12 cellular contexts compared by ENCODE assay signal in genomic region chr7:149845257-149845980, GRCh38.
"Had no signal": no experiment of that assay in that cellular context is flagged by ENCODE, and none has a peak within 500 bp of the region (broad histone marks: within the 10 kb centered on the region; RNA-seq: fewer than 3 reads in every experiment).

No MANE protein-coding gene starts in this region.

- H3K9me3 Mint-ChIP-seq: activated T-helper 2 cell treated with anti-CD3 and anti-CD28 coated beads, Interferon-gamma antibody, Interleukin-2, Interleukin-4, amounts not matched to agents 10 μg/mL and 5 μg/mL and 100 μg/mL, durations not matched to agents 14 hours and 24 hours and 36 hours; naive B cell; stimulated activated naive CD8-positive, alpha-beta T cell treated with anti-CD3 and anti-CD28 coated beads, Interleukin-15, Interleukin-2, amounts not matched to agents 100 ng/mL and 50 ng/mL, for 24 hours had no signal

- DNase-seq: effector CD8-positive, alpha-beta T cell; glutamatergic neuron; naive B cell; nucleus accumbens; stimulated activated CD4-positive, alpha-beta T cell treated with anti-CD3 and anti-CD28 coated beads, Interleukin-4, amount 100 ng/mL, for 1 hour; stimulated activated CD8-positive, alpha-beta memory T cell treated with anti-CD3 and anti-CD28 coated beads, Interleukin-4, amount 100 ng/mL, for 48 hours; upper lobe of left lung had no signal

- H3K9me3 ChIP-seq: ascending aorta, upper lobe of left lung had no signal

- H3K27ac ChIP-seq: ascending aorta, coronary artery, upper lobe of left lung had no signal

- H3K27me3 ChIP-seq: ascending aorta, upper lobe of left lung had no signal

- H3K4me3 ChIP-seq: ascending aorta, coronary artery, upper lobe of left lung had no signal

- H3K27ac Mint-ChIP-seq: activated T-helper 2 cell treated with anti-CD3 and anti-CD28 coated beads, Interferon-gamma antibody, Interleukin-2, Interleukin-4, amounts not matched to agents 10 μg/mL and 5 μg/mL and 100 μg/mL, durations not matched to agents 14 hours and 24 hours and 36 hours; progenitor cell of endocrine pancreas; stimulated activated naive CD8-positive, alpha-beta T cell treated with anti-CD3 and anti-CD28 coated beads, Interleukin-15, Interleukin-2, amounts not matched to agents 100 ng/mL and 50 ng/mL, for 24 hours had no signal

- H3K27me3 Mint-ChIP-seq: naive B cell; progenitor cell of endocrine pancreas; stimulated activated naive CD8-positive, alpha-beta T cell treated with anti-CD3 and anti-CD28 coated beads, Interleukin-15, Interleukin-2, amounts not matched to agents 100 ng/mL and 50 ng/mL, for 24 hours had no signal

- H3K4me3 Mint-ChIP-seq: naive B cell; stimulated activated naive CD8-positive, alpha-beta T cell treated with anti-CD3 and anti-CD28 coated beads, Interleukin-15, Interleukin-2, amounts not matched to agents 100 ng/mL and 50 ng/mL, for 24 hours had no signal

- H3K4me1 ChIP-seq: ascending aorta, upper lobe of left lung had no signal
